Comparison of ENCODE assay signal across 1 cellular context in the genomic region with DNA sequence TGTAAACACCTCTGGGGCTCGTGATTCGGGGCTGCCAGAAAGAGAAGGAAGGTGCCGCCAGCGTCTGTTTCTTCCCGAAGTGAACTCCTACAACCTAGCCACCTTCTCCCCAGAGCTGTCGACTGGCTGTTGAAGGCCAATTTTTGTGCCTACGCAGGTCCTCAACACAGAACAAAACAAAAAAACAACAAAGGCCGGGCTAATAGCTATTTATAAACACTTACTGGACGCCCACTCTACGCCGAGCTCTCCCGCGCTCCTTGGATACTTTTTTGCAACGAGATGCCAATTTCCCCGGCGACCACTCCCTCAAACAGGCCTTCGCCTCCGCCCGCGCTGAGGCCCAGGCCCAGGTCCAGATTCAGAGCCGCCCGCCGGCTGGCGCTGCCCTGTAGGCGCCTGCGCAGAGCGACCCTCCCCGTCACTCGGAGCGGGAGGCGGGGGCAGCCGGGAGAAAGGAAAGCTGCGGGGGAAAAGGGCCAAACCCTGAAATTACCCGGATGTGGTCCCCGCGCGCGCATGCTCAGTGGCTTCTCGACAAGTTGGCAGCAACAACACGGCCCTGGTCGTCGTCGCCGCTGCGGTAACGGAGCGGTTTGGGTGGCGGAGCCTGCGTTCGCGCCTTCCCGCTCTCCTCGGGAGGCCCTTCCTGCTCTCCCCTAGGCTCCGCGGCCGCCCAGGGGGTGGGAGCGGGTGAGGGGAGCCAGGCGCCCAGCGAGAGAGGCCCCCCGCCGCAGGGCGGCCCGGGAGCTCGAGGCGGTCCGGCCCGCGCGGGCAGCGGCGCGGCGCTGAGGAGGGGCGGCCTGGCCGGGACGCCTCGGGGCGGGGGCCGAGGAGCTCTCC.
TF ChIP-seq lines count a peak whose summit lies in the region.

A gene (plus strand): TSS at position 520 of the 843 bp plus-strand sequence. CDS start 16,834 bp downstream, outside the sequence.

TF ChIP-seq in HepG2, 621 proteins besides CTCF, POLR2A, EP300 and RAD21 (continued from another document and continues in another):
- TF ChIP-seq, protein P1, sequence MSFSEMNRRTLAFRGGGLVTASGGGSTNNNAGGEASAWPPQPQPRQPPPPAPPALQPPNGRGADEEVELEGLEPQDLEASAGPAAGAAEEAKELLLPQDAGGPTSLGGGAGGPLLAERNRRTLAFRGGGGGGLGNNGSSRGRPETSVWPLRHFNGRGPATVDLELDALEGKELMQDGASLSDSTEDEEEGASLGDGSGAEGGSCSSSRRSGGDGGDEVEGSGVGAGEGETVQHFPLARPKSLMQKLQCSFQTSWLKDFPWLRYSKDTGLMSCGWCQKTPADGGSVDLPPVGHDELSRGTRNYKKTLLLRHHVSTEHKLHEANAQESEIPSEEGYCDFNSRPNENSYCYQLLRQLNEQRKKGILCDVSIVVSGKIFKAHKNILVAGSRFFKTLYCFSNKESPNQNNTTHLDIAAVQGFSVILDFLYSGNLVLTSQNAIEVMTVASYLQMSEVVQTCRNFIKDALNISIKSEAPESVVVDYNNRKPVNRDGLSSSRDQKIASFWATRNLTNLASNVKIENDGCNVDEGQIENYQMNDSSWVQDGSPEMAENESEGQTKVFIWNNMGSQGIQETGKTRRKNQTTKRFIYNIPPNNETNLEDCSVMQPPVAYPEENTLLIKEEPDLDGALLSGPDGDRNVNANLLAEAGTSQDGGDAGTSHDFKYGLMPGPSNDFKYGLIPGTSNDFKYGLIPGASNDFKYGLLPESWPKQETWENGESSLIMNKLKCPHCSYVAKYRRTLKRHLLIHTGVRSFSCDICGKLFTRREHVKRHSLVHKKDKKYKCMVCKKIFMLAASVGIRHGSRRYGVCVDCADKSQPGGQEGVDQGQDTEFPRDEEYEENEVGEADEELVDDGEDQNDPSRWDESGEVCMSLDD (CRISPR knock-in tag; IDR thresholded peaks at IDR 0.05; ENCODE audit: borderline replicate concordance), result 0 out of 2 replicates have a peak, but pooled peaks have one; percentile 49
- TF ChIP-seq, protein P2, sequence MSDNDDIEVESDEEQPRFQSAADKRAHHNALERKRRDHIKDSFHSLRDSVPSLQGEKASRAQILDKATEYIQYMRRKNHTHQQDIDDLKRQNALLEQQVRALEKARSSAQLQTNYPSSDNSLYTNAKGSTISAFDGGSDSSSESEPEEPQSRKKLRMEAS (IDR thresholded peaks at IDR 0.05), result peak; percentile 61
- peak; percentile 23; the same call in 1 of the 2 replicates for TF ChIP-seq KDM4B (CRISPR knock-in tag; IDR thresholded peaks at IDR 0.05)
- TF ChIP-seq RELA (CRISPR knock-in tag; IDR thresholded peaks at IDR 0.05), result no peak
- TF ChIP-seq, protein P3, sequence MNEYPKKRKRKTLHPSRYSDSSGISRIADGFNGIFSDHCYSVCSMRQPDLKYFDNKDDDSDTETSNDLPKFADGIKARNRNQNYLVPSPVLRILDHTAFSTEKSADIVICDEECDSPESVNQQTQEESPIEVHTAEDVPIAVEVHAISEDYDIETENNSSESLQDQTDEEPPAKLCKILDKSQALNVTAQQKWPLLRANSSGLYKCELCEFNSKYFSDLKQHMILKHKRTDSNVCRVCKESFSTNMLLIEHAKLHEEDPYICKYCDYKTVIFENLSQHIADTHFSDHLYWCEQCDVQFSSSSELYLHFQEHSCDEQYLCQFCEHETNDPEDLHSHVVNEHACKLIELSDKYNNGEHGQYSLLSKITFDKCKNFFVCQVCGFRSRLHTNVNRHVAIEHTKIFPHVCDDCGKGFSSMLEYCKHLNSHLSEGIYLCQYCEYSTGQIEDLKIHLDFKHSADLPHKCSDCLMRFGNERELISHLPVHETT (CRISPR knock-in tag; conservative IDR thresholded peaks at IDR 0.05), result no peak; the same call in 1 of the 2 replicates
- no peak for TF ChIP-seq ZBTB38 (CRISPR knock-in tag; IDR thresholded peaks at IDR 0.05)
- TF ChIP-seq HDAC6 (IDR thresholded peaks at IDR 0.05; ENCODE audit: low read depth, low read length), result no peak
- no peak for TF ChIP-seq HNRNPUL1 (IDR thresholded peaks at IDR 0.05; ENCODE audit: low read depth, low read length)
- peak; percentile 82 for TF ChIP-seq FOXK2 (IDR thresholded peaks at IDR 0.05)
- no peak for TF ChIP-seq ZNF10 (CRISPR knock-in tag; IDR thresholded peaks at IDR 0.05; ENCODE audit: borderline replicate concordance, low read depth)
- TF ChIP-seq, protein P4, sequence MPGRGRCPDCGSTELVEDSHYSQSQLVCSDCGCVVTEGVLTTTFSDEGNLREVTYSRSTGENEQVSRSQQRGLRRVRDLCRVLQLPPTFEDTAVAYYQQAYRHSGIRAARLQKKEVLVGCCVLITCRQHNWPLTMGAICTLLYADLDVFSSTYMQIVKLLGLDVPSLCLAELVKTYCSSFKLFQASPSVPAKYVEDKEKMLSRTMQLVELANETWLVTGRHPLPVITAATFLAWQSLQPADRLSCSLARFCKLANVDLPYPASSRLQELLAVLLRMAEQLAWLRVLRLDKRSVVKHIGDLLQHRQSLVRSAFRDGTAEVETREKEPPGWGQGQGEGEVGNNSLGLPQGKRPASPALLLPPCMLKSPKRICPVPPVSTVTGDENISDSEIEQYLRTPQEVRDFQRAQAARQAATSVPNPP (CRISPR knock-in tag; IDR thresholded peaks at IDR 0.05), result peak; percentile 30; the same call in 1 of the 2 replicates
- no peak for TF ChIP-seq SMAD1 (CRISPR knock-in tag; IDR thresholded peaks at IDR 0.05; ENCODE audit: borderline replicate concordance, low read depth)
- no peak for TF ChIP-seq ZNF552 (CRISPR knock-in tag; IDR thresholded peaks at IDR 0.05; ENCODE audit: borderline replicate concordance)
- TF ChIP-seq SIN3B (IDR thresholded peaks at IDR 0.05; ENCODE audit: low read length), result no peak
- no peak for TF ChIP-seq ATRX (CRISPR knock-in tag; IDR thresholded peaks at IDR 0.05; ENCODE audit: borderline replicate concordance)
- TF ChIP-seq MED8 (CRISPR knock-in tag; IDR thresholded peaks at IDR 0.05; ENCODE audit: insufficient replicate concordance), result peak; percentile 52
- TF ChIP-seq ZNF7 (CRISPR knock-in tag; IDR thresholded peaks at IDR 0.05), result no peak
- TF ChIP-seq MED13 (CRISPR knock-in tag; IDR thresholded peaks at IDR 0.05), result peak; percentile 24
- TF ChIP-seq CBFB (CRISPR knock-in tag; IDR thresholded peaks at IDR 0.05), result peak; percentile 53
- TF ChIP-seq BCL6 (CRISPR knock-in tag; IDR thresholded peaks at IDR 0.05), result no peak
- no peak for TF ChIP-seq ZNF775 (CRISPR knock-in tag; IDR thresholded peaks at IDR 0.05; ENCODE audit: borderline replicate concordance)
- no peak for TF ChIP-seq SMYD3 (CRISPR knock-in tag; IDR thresholded peaks at IDR 0.05)
- TF ChIP-seq KLF11 (CRISPR knock-in tag; IDR thresholded peaks at IDR 0.05), result no peak
- TF ChIP-seq, protein P5, sequence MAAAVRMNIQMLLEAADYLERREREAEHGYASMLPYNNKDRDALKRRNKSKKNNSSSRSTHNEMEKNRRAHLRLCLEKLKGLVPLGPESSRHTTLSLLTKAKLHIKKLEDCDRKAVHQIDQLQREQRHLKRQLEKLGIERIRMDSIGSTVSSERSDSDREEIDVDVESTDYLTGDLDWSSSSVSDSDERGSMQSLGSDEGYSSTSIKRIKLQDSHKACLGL (CRISPR knock-in tag; IDR thresholded peaks at IDR 0.05), result peak; percentile 62
- TF ChIP-seq TBX2 (CRISPR knock-in tag; IDR thresholded peaks at IDR 0.05; ENCODE audit: borderline replicate concordance), result peak; percentile 40; the same call in 1 of the 2 replicates
- TF ChIP-seq WIZ (CRISPR knock-in tag; IDR thresholded peaks at IDR 0.05), result no peak
- no peak for TF ChIP-seq SRSF1 (optimal IDR thresholded peaks at IDR 0.05; ENCODE audit: low read depth, low read length)
- no peak for TF ChIP-seq PAF1 (CRISPR knock-in tag; IDR thresholded peaks at IDR 0.05)
- TF ChIP-seq EEA1 (CRISPR knock-in tag; IDR thresholded peaks at IDR 0.05; ENCODE audit: borderline replicate concordance), result no peak
- no peak for TF ChIP-seq SOX6 (IDR thresholded peaks at IDR 0.05)
- TF ChIP-seq SOX6 (CRISPR knock-in tag; IDR thresholded peaks at IDR 0.05), result peak; percentile 43; the same call in 1 of the 2 replicates
- TF ChIP-seq BORCS8-MEF2B (CRISPR knock-in tag; IDR thresholded peaks at IDR 0.05), result peak; percentile 63; the same call in 1 of the 2 replicates
- no peak for TF ChIP-seq TP53 (CRISPR knock-in tag; conservative IDR thresholded peaks at IDR 0.05)
- TF ChIP-seq HNF4A (CRISPR knock-in tag; IDR thresholded peaks at IDR 0.05), result no peak
- peak; percentile 64 for TF ChIP-seq THAP11 (CRISPR knock-in tag; IDR thresholded peaks at IDR 0.05)
- TF ChIP-seq ZFP82 (CRISPR knock-in tag; IDR thresholded peaks at IDR 0.05; ENCODE audit: borderline replicate concordance), result no peak; the same call in 1 of the 2 replicates
- TF ChIP-seq SRSF9 (IDR thresholded peaks at IDR 0.05; ENCODE audit: borderline replicate concordance, insufficient read depth, low read depth, low read length, poor library complexity, severe bottlenecking), result no peak
- 0 out of 2 replicates have a peak, but pooled peaks have one; percentile 39 for TF ChIP-seq ZFP90 (CRISPR knock-in tag; IDR thresholded peaks at IDR 0.05; ENCODE audit: borderline replicate concordance)
- TF ChIP-seq, protein P6, sequence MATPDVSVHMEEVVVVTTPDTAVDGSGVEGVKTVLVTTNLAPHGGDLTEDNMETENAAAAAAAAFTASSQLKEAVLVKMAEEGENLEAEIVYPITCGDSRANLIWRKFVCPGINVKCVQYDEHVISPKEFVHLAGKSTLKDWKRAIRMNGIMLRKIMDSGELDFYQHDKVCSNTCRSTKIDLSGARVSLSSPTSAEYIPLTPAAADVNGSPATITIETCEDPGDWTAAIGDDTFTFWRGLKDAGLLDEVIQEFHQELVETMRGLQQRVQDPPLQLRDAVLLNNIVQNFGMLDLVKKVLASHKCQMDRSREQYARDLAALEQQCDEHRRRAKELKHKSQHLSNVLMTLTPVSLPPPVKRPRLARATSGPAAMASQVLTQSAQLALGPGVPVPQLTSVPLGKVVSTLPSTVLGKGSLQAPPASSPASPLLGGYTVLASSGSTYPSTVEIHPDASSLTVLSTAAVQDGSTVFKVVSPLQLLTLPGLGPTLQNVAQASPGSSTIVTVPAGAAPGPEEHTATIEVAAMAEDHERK (CRISPR knock-in tag; IDR thresholded peaks at IDR 0.05; ENCODE audit: low read depth), result no peak
- 0 out of 2 replicates have a peak, but pooled peaks have one; percentile 36 for TF ChIP-seq ZNF12 (CRISPR knock-in tag; IDR thresholded peaks at IDR 0.05)
- TF ChIP-seq ZNF263 (CRISPR knock-in tag; IDR thresholded peaks at IDR 0.05), result no peak
- peak; percentile 79 for TF ChIP-seq DR1 (CRISPR knock-in tag; IDR thresholded peaks at IDR 0.05)
- TF ChIP-seq, protein P7, sequence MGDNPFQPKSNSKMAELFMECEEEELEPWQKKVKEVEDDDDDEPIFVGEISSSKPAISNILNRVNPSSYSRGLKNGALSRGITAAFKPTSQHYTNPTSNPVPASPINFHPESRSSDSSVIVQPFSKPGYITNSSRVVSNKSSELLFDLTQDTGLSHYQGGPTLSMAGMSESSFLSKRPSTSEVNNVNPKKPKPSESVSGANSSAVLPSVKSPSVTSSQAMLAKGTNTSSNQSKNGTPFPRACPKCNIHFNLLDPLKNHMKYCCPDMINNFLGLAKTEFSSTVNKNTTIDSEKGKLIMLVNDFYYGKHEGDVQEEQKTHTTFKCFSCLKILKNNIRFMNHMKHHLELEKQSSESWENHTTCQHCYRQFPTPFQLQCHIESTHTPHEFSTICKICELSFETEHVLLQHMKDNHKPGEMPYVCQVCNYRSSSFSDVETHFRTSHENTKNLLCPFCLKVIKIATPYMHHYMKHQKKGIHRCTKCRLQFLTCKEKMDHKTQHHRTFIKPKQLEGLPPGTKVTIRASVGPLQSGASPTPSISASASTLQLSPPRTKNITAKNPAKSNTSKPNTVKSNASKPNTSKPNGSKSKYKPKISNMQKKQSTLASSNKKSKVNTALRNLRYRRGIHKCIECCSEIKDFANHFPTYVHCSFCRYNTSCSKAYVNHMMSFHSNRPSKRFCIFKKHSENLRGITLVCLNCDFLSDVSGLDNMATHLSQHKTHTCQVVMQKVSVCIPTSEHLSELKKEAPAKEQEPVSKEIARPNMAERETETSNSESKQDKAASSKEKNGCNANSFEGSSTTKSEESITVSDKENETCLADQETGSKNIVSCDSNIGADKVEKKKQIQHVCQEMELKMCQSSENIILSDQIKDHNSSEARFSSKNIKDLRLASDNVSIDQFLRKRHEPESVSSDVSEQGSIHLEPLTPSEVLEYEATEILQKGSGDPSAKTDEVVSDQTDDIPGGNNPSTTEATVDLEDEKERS (CRISPR knock-in tag; IDR thresholded peaks at IDR 0.05), result no peak
- TF ChIP-seq, protein P8, sequence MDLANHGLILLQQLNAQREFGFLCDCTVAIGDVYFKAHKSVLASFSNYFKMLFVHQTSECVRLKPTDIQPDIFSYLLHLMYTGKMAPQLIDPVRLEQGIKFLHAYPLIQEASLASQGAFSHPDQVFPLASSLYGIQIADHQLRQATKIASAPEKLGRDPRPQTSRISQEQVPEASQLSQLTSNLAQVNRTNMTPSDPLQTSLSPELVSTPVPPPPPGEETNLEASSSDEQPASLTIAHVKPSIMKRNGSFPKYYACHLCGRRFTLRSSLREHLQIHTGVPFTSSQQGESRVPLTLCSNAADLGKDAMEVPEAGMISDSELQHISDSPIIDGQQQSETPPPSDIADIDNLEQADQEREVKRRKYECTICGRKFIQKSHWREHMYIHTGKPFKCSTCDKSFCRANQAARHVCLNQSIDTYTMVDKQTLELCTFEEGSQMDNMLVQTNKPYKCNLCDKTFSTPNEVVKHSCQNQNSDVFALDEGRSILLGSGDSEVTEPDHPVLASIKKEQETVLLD (CRISPR knock-in tag; IDR thresholded peaks at IDR 0.05; ENCODE audit: low read depth), result peak; percentile 59; the same call in 1 of the 2 replicates
- TF ChIP-seq HDAC2 (CRISPR knock-in tag; IDR thresholded peaks at IDR 0.05), result 0 out of 2 replicates have a peak, but pooled peaks have one; percentile 17
- TF ChIP-seq FOSL2 (CRISPR knock-in tag; IDR thresholded peaks at IDR 0.05), result peak; percentile 48; the same call in 1 of the 2 replicates
- TF ChIP-seq ZNF567 (CRISPR knock-in tag; IDR thresholded peaks at IDR 0.05; ENCODE audit: borderline replicate concordance), result peak; percentile 65; the same call in 1 of the 2 replicates
- TF ChIP-seq, protein P9, sequence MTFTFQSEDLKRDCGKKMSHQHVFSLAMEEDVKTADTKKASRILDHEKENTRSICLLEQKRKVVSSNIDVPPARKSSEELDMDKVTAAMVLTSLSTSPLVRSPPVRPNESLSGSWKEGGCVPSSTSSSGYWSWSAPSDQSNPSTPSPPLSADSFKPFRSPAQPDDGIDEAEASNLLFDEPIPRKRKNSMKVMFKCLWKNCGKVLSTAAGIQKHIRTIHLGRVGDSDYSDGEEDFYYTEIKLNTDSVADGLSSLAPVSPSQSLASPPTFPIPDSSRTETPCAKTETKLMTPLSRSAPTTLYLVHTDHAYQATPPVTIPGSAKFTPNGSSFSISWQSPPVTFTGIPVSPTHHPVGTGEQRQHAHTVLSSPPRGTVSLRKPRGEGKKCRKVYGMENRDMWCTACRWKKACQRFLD (CRISPR knock-in tag; IDR thresholded peaks at IDR 0.05; ENCODE audit: borderline replicate concordance), result 0 out of 2 replicates have a peak, but pooled peaks have one; percentile 46
- TF ChIP-seq MYNN (CRISPR knock-in tag; IDR thresholded peaks at IDR 0.05; ENCODE audit: low read depth), result no peak
- TF ChIP-seq ZNF563 (CRISPR knock-in tag; IDR thresholded peaks at IDR 0.05), result peak; percentile 86
- TF ChIP-seq AGO2 (optimal IDR thresholded peaks at IDR 0.05; ENCODE audit: low read depth, low read length), result peak; percentile 78
- no peak for TF ChIP-seq ATF7 (IDR thresholded peaks at IDR 0.05)
- no peak for TF ChIP-seq ATF7 (CRISPR knock-in tag; IDR thresholded peaks at IDR 0.05)
- no peak for TF ChIP-seq EZH2 (conservative IDR thresholded peaks at IDR 0.05; ENCODE audit: low read depth, low read length)
- no peak for TF ChIP-seq MBNL3 (CRISPR knock-in tag; conservative IDR thresholded peaks at IDR 0.05)
